In the genomic region with DNA sequence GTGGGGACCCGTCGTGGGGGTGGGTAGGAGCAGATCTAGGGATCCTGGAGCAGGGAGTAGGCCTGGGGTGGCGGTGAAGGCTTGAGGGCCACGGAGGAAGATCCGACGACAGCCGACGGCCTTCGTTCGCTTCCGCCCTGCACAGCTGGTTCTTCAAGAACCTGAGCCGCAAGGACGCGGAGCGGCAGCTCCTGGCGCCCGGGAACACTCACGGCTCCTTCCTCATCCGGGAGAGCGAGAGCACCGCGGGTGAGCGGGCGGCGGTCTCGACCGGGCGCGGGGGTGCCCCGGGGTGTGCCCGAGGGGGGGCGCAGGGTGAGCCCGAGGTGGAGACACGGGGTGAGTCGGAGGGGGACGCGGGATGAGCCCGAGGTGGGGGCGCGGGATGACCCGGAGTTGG, we compare ENCODE assay signal across 1 cellular context.
TF ChIP-seq lines count a peak whose summit lies in the region.

No MANE protein-coding gene starts in this region.

TF ChIP-seq in IMR-90, 13 proteins besides CTCF, POLR2A, EP300 and RAD21:
- TF ChIP-seq MAZ (IDR thresholded peaks at IDR 0.05; ENCODE audit: borderline replicate concordance, low read depth, low read length) (no peak), BHLHE40 (IDR thresholded peaks at IDR 0.05; ENCODE audit: low read depth, low read length) (no peak), FOS (IDR thresholded peaks at IDR 0.05; ENCODE audit: low read depth, low read length) (no peak), USF2 (IDR thresholded peaks at IDR 0.05; ENCODE audit: low read depth, low read length) (no peak), RCOR1 (IDR thresholded peaks at IDR 0.05; ENCODE audit: insufficient replicate concordance, low read length) (no peak), NFE2L2 (IDR thresholded peaks at IDR 0.05; ENCODE audit: low read depth, low read length) (no peak), CEBPB (IDR thresholded peaks at IDR 0.05; ENCODE audit: low read depth, low read length) (no peak), SMC3 (IDR thresholded peaks at IDR 0.05; ENCODE audit: low read depth, low read length) (no peak), CHD1 (IDR thresholded peaks at IDR 0.05; ENCODE audit: low read depth, low read length) (no peak), MAFK (IDR thresholded peaks at IDR 0.05; ENCODE audit: low read depth, low read length) (no peak), RFX5 (IDR thresholded peaks at IDR 0.05; ENCODE audit: low read depth, low read length) (no peak), MXI1 (IDR thresholded peaks at IDR 0.05; ENCODE audit: borderline replicate concordance, low read depth, low read length) (no peak)
- TF ChIP-seq, protein P1, sequence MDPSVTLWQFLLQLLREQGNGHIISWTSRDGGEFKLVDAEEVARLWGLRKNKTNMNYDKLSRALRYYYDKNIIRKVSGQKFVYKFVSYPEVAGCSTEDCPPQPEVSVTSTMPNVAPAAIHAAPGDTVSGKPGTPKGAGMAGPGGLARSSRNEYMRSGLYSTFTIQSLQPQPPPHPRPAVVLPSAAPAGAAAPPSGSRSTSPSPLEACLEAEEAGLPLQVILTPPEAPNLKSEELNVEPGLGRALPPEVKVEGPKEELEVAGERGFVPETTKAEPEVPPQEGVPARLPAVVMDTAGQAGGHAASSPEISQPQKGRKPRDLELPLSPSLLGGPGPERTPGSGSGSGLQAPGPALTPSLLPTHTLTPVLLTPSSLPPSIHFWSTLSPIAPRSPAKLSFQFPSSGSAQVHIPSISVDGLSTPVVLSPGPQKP (IDR thresholded peaks at IDR 0.05; ENCODE audit: borderline replicate concordance, low read depth, low read length): no peak
